ENCODE assay signal across 8 cellular contexts in genomic region chr9:36407122-36407723, GRCh38. TPM values are rescaled to one million over a fixed set of nuclear protein-coding genes. Genes with fewer than 3 reads are reported as not detected.
DNase-seq lines count a peak whose midpoint lies in the region; ATAC-seq and TF ChIP-seq lines count a peak whose summit lies in the region.

No MANE protein-coding gene starts in this region.

- peak overlapping the region; percentile 58 to 92 (median 78) for H3K27ac Mint-ChIP-seq in naive thymus-derived CD8-positive, alpha-beta T cell

- H3K36me3 ChIP-seq in OCI-LY7 (ENCODE audit: insufficient read depth, low read length) (no peaks in the 10 kb centered on the region; the same call in 1 of the 2 replicates), esophagus muscularis mucosa (no peaks in the 10 kb centered on the region), stomach (peaks cover 0 to 4% (median 0%) of the 10 kb centered on the region in 4 donors)

- TF ChIP-seq POLR2A in esophagus muscularis mucosa (IDR thresholded peaks at IDR 0.05; ENCODE audit: low read depth) (no peak), stomach (IDR thresholded peaks at IDR 0.05) (no peak)

- CTCF ChIA-PET in OCI-LY7 (lab: Charles Lee; ENCODE audit: unreplicated experiment) = interaction anchor here (0.5 to 1.4 kb wide), 5 partner anchors 147 to 350 kb away, joined by 3 to 5 read pairs (median 3); no protein-coding TSS in a partner anchor

- no peaks in the 10 kb centered on the region for H3K27me3 ChIP-seq in esophagus muscularis mucosa
- no peaks in the 10 kb centered on the region for H3K27me3 ChIP-seq in stomach

- TF ChIP-seq CTCF in OCI-LY7 (conservative IDR thresholded peaks at IDR 0.05; ENCODE audit: low read length) (peak; percentile 96), esophagus muscularis mucosa (IDR thresholded peaks at IDR 0.05) (peak; percentile 95), stomach (IDR thresholded peaks at IDR 0.05) (peak in 5 of 7 experiments; percentile 81 to 95 (median 92))

- DNase-seq in Daoy (ENCODE audit: low read depth) (peak; percentile 55), HuH-7 (ENCODE audit: low spot score) (peak; percentile 83), OCI-LY7 (ENCODE audit: low spot score) (peak; percentile 74), activated T-cell treated with anti-CD3 and anti-CD28 coated beads for 4 hours (peak; percentile 53), esophagus muscularis mucosa (ENCODE audit: extremely low spot score) (no peak), stomach (peak; percentile 66), GM19240 (ENCODE audit: insufficient read length, low spot score) (no peak)
- DNase-seq in naive thymus-derived CD8-positive, alpha-beta T cell = peak; percentile 24 to 77 (median 64)

- no peaks in the 10 kb centered on the region for H4K20me1 ChIP-seq in OCI-LY7 (ENCODE audit: insufficient read depth, low read length)

- peak; percentile 93 for ATAC-seq in naive thymus-derived CD8-positive, alpha-beta T cell

- peaks cover 19 to 34% (median 24%) of the 10 kb centered on the region in 4 donors for H3K4me1 Mint-ChIP-seq in naive thymus-derived CD8-positive, alpha-beta T cell

- intact Hi-C loops in OCI-LY7 (cut with micrococcal nuclease; ENCODE audit: unreplicated experiment) = loop anchor here (1.0 to 10.0 kb wide), 5 partner anchors 43 to 322 kb away; no protein-coding TSS in a partner anchor
- intact Hi-C loops in esophagus muscularis mucosa (cut with DNase I) = loop anchor here (1.0 kb wide), 1 partner anchor 149 kb away; no protein-coding TSS in a partner anchor
- intact Hi-C loops in stomach (cut with DNase I; ENCODE audit: low total_unique reads) = loop anchor here (5.0 kb wide), 1 partner anchor 150 kb away; no protein-coding TSS in a partner anchor

- peak overlapping the region in 2 of 10 donors; percentile 12 for H3K4me3 Mint-ChIP-seq in naive thymus-derived CD8-positive, alpha-beta T cell

- no peaks in the 10 kb centered on the region for H3K9me3 Mint-ChIP-seq in naive thymus-derived CD8-positive, alpha-beta T cell

- H3K4me3 ChIP-seq in OCI-LY7 (ENCODE audit: low read depth, low read length, poor library complexity, severe bottlenecking) = no peak overlapping the region
- no peak overlapping the region for H3K4me3 ChIP-seq in esophagus muscularis mucosa
- H3K4me3 ChIP-seq in stomach = no peak overlapping the region

- no peak overlapping the region for H2AFZ ChIP-seq in OCI-LY7 (ENCODE audit: low read length)

- H3K27ac ChIP-seq in OCI-LY7 (ENCODE audit: low read depth, low read length, poor library complexity, severe bottlenecking) (no peak overlapping the region), esophagus muscularis mucosa (replicated peaks in 1 of 4) (peak overlapping the region in 2 of 4 donors; percentile 7 to 33), stomach (peak overlapping the region in 1 of 5 donors; percentile 20)

- no peaks in the 10 kb centered on the region for H3K9me2 ChIP-seq in OCI-LY7 (ENCODE audit: insufficient read depth, low read length)

- WGBS in esophagus muscularis mucosa = 25% methylated on average over 4 of the region's 4 CpGs
- WGBS in stomach, 5 donors = 29 to 41% (median 32%) methylated on average over 4 of the region's 4 CpGs

- H3K36me3 Mint-ChIP-seq in naive thymus-derived CD8-positive, alpha-beta T cell = peaks cover 0 to 2% (median 0%) of the 10 kb centered on the region in 3 donors

- H3K4me1 ChIP-seq in OCI-LY7 (ENCODE audit: insufficient read depth, low read length, poor library complexity, severe bottlenecking) (no peaks in the 10 kb centered on the region), esophagus muscularis mucosa (peaks cover 5 to 11% (median 9%) of the 10 kb centered on the region in 4 donors), stomach (peaks cover 0 to 23% (median 9%) of the 10 kb centered on the region in 4 donors)

- no peaks in the 10 kb centered on the region for H3K27me3 Mint-ChIP-seq in naive thymus-derived CD8-positive, alpha-beta T cell

- TF ChIP-seq EP300 in esophagus muscularis mucosa (IDR thresholded peaks at IDR 0.05) (no peak), stomach (IDR thresholded peaks at IDR 0.05) (no peak)

- no peak overlapping the region for H3K4me2 ChIP-seq in OCI-LY7 (ENCODE audit: low read length)

- POLR2A ChIA-PET in OCI-LY7 (lab: Charles Lee) = interaction anchor here (1.0 to 2.0 kb wide), 4 partner anchors 10 to 149 kb away, joined by 3 to 6 read pairs (median 4); no protein-coding TSS in a partner anchor
- POLR2A ChIA-PET in naive thymus-derived CD8-positive, alpha-beta T cell (lab: Charles Lee) = interaction anchor here (0.6 to 2.6 kb wide), 9 partner anchors 35 to 1052 kb away, joined by 3 to 14 read pairs (median 3); partner anchors contain the start of gene CLTA

- no TSS peak for BruUV-seq in OCI-LY7 (replicated peaks; lab: Mats Ljungman, UMichigan)

- H3K79me2 ChIP-seq in OCI-LY7 (ENCODE audit: insufficient read depth, low read depth, low read length) = no peaks in the 10 kb centered on the region

- H3K9me3 ChIP-seq in OCI-LY7 (ENCODE audit: low read length) = no peaks in the 10 kb centered on the region
- no peaks in the 10 kb centered on the region for H3K9me3 ChIP-seq in esophagus muscularis mucosa
- no peaks in the 10 kb centered on the region for H3K9me3 ChIP-seq in stomach

RNA-seq across cellular contexts. Expression of gene RNF38, which starts 7.2 kb away (rescaled TPM):
- 15.4 and 16.3 TPM in 2 replicates for total RNA-seq in Daoy (2014; rRNA removed; shearing (Covaris generic))
- 5.7 and 9.0 TPM in 2 replicates for total RNA-seq in OCI-LY7 (2014; rRNA removed; shearing (Covaris generic))
- total RNA-seq in OCI-LY7 (2022) (25.5 and 30.5 TPM in 2 replicates), esophagus muscularis mucosa (10 to 100 TPM; 40.7 to 63.1 (median 49.1) TPM), stomach (10 to 100 TPM; 15.2 to 33.2 (median 22.9) TPM)
- 10 to 100 TPM; 73.6 to 86.7 TPM for total RNA-seq in naive thymus-derived CD8-positive, alpha-beta T cell
- 10 to 100 TPM; 10.6 to 23.9 (median 15.9) TPM for polyA plus RNA-seq in naive thymus-derived CD8-positive, alpha-beta T cell
- 10 to 100 TPM in 1 of 3 donors, 1 to 10 TPM in 2; 7.3 to 10.4 (median 8.0) TPM for polyA plus RNA-seq in stomach

Comparison
In these comparisons a context has a peak if more than half of its experiments do, and no peak if none do; other contexts are left out.
1. DNase-seq: peak in Daoy (single experiment), HuH-7 (single experiment), OCI-LY7 (single experiment), activated T-cell treated with anti-CD3 and anti-CD28 coated beads for 4 hours (single experiment), naive thymus-derived CD8-positive, alpha-beta T cell (10 of 10) and stomach (single experiment); none in esophagus muscularis mucosa (single experiment) and GM19240 (single experiment).
2. Peak in every context shown above with its lines, with median percentiles within 50 percentile points of each other: CTCF ChIP-seq.